ENCODE assay signal across 18 cellular contexts in the genomic region with DNA sequence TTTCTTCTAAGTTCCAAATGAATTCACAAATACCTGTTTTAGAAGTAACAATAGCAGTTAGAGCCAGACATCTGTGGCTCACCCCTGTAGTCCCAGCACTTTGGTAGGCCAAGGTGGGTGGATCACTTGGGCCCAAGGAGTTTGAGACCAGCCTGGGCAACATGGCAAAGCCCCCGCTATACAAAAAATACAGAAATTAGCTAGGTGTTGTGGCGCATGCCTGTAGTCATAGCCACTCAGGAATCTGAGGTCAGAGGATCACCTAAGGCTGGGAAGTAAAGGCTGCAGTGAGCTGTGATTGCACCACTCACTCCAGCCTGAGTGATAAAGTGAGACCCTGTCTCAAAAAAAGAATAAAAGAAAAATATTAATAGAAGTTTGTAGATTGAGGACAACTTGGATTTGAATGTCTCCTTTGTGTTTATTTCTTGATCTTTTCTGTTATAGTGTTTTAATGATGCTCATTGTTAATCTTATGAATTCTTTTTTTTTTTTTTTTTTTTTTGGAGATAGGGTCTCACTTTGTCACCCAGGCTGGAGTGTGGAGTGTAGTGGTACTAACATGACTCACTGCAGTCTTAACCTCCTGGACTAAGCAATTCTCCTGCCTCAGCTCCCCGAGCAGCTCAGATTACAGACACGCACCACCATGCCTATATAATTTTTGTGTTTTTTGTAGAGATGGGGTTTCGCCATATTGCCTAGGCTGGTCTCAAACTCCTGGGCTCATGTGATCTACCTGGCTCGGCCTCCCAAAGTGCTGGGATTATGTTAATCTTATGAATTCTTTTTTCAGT. TPM values are rescaled to one million over a fixed set of nuclear protein-coding genes. Genes with fewer than 3 reads are reported as not detected.
DNase-seq lines count a peak whose midpoint lies in the region; ATAC-seq and TF ChIP-seq lines count a peak whose summit lies in the region.
"Had no signal": no experiment of that assay in that cellular context is flagged by ENCODE, and none has a peak within 500 bp of the region (broad histone marks: within the 10 kb centered on the region; RNA-seq: fewer than 3 reads in every experiment).

No MANE protein-coding gene starts in this region.

- TF ChIP-seq CTCF in breast epithelium (IDR thresholded peaks at IDR 0.05): no peak
- TF ChIP-seq CTCF in foreskin keratinocyte (conservative IDR thresholded peaks at IDR 0.05): no peak

- H3K4me1 ChIP-seq in breast epithelium (peaks cover 0 to 5% of the 10 kb centered on the region in 2 donors), foreskin keratinocyte (peaks cover 14% of the 10 kb centered on the region), skeletal muscle satellite cell (ENCODE audit: control insufficient read depth, insufficient read depth, low read length) (peaks cover 43% of the 10 kb centered on the region)
- H3K4me1 ChIP-seq: BLaER1 treated with 17β-estradiol and CSF1 and Interleukin-3, amounts not matched to agents 10 nM and 100 nM had no signal

- H3K9ac ChIP-seq in skeletal muscle satellite cell (ENCODE audit: low read depth, low read length): no peak overlapping the region
- H3K9ac ChIP-seq: BLaER1 treated with 17β-estradiol and CSF1 and Interleukin-3, amounts not matched to agents 10 nM and 100 nM had no signal

- intact Hi-C loops in breast epithelium (cut with DNase I; ENCODE audit: low total_unique reads): no loop called here

- no peak for TF ChIP-seq POLR2A in breast epithelium (IDR thresholded peaks at IDR 0.05)

- peak overlapping the region; percentile 65 for H3K4me2 ChIP-seq in skeletal muscle satellite cell (ENCODE audit: low read length)
- H3K4me2 ChIP-seq: BLaER1 treated with 17β-estradiol and CSF1 and Interleukin-3, amounts not matched to agents 10 nM and 100 nM had no signal

- H3K9me3 ChIP-seq in breast epithelium: no peaks in the 10 kb centered on the region
- H3K9me3 ChIP-seq in skeletal muscle satellite cell (replicated peaks; ENCODE audit: low read length): no peaks in the 10 kb centered on the region
- H3K9me3 ChIP-seq: BLaER1 treated with 17β-estradiol and CSF1 and Interleukin-3, amounts not matched to agents 10 nM and 100 nM; upper lobe of right lung had no signal

- DNase-seq in NCI-H2171 treated with DMSO at 0.1 percent for 48 hours (lab: John Stamatoyannopoulos, UW): peak; percentile 6
- no peak for DNase-seq in NCI-H2171 (lab: John Stamatoyannopoulos, UW)
- peak in 1 of 2 donors; percentile 64 for DNase-seq in breast epithelium (ENCODE audit: low spot score in 2 of 2)
- no peak for DNase-seq in foreskin keratinocyte
- DNase-seq in Ammon's horn (ENCODE audit: low spot score): no peak
- no peak for DNase-seq in stimulated activated CD4-positive, alpha-beta T cell treated with anti-CD3 and anti-CD28 coated beads, Interleukin-2, amount 100 ng/mL, for 48 hours
- DNase-seq: immature natural killer cell; Kasumi-1; NCI-H1436 treated with DMSO at 0.1 percent for 48 hours; Right ventricle myocardium superior; stimulated activated CD4-positive, alpha-beta T cell treated with anti-CD3 and anti-CD28 coated beads, Interleukin-15, amount 100 ng/mL, for 24 hours; stimulated activated naive CD4-positive, alpha-beta T cell; upper lobe of right lung; WERI-Rb-1 had no signal

- peak overlapping the region; percentile 80 to 90 for H3K27ac ChIP-seq in breast epithelium
- no peak overlapping the region for H3K27ac ChIP-seq in foreskin keratinocyte
- H3K27ac ChIP-seq: 22Rv1; BLaER1 treated with 17β-estradiol and CSF1 and Interleukin-3, amounts not matched to agents 10 nM and 100 nM; upper lobe of right lung; WERI-Rb-1 had no signal

- H3K36me3 ChIP-seq in breast epithelium (no peaks in the 10 kb centered on the region), skeletal muscle satellite cell (ENCODE audit: insufficient read depth, low read length) (no peaks in the 10 kb centered on the region)
- H3K36me3 ChIP-seq: BLaER1 treated with 17β-estradiol and CSF1 and Interleukin-3, amounts not matched to agents 10 nM and 100 nM; upper lobe of right lung; WERI-Rb-1 had no signal

- no peaks in the 10 kb centered on the region for H3K27me3 ChIP-seq in breast epithelium
- H3K27me3 ChIP-seq in foreskin keratinocyte: no peaks in the 10 kb centered on the region
- H3K27me3 ChIP-seq in skeletal muscle satellite cell (ENCODE audit: control insufficient read depth, insufficient read depth, low read length): no peaks in the 10 kb centered on the region
- H3K27me3 ChIP-seq: BLaER1 treated with 17β-estradiol and CSF1 and Interleukin-3, amounts not matched to agents 10 nM and 100 nM; upper lobe of right lung had no signal

- ATAC-seq in foreskin keratinocyte (peak; percentile 36), HG03196 (IDR thresholded peaks at IDR 0.05; ENCODE audit: unreplicated experiment) (no peak)
- ATAC-seq: upper lobe of right lung had no signal

- H3K4me3 ChIP-seq in breast epithelium (no peak overlapping the region), skeletal muscle satellite cell (ENCODE audit: low read length) (no peak overlapping the region)
- H3K4me3 ChIP-seq: BLaER1 treated with 17β-estradiol and CSF1 and Interleukin-3, amounts not matched to agents 10 nM and 100 nM; upper lobe of right lung had no signal

RNA-seq across cellular contexts. Expression of a gene that starts 30.7 kb away (rescaled TPM):
- total RNA-seq in breast epithelium (10 to 100 TPM; 47.0 to 84.0 (median 51.5) TPM), foreskin keratinocyte (18.9 and 19.4 TPM in 2 replicates)
- 1.8 TPM in 2 replicates for polyA plus RNA-seq in foreskin keratinocyte
- total RNA-seq in skeletal muscle satellite cell (2012; rRNA removed): 26.4 and 29.5 TPM in 2 replicates
